Comparison of ENCODE assay signal across 8 cellular contexts in genomic region chr17:38667099-38667786, GRCh38. TPM values are rescaled to one million over a fixed set of nuclear protein-coding genes. Genes with fewer than 3 reads are reported as not detected.
DNase-seq lines count a peak whose midpoint lies in the region; ATAC-seq, FAIRE-seq and TF ChIP-seq lines count a peak whose summit lies in the region.

No MANE protein-coding gene starts in this region.

- no peaks in the 10 kb centered on the region for H3K36me3 ChIP-seq in transverse colon

- no peaks in the 10 kb centered on the region for H3K9me3 Mint-ChIP-seq in activated T-cell treated with anti-CD3 and anti-CD28 coated beads, Interleukin-2, amount 50 U/mL, for 72 hours
- no peaks in the 10 kb centered on the region for H3K9me3 Mint-ChIP-seq in neural crest cell

- H3K9me3 ChIP-seq in transverse colon, result no peaks in the 10 kb centered on the region

- H3K4me1 Mint-ChIP-seq in activated T-cell treated with anti-CD3 and anti-CD28 coated beads, Interleukin-2, amount 50 U/mL, for 72 hours (ENCODE audit: low read depth), result peaks cover 23% of the 10 kb centered on the region
- H3K4me1 Mint-ChIP-seq in neural crest cell, result peaks cover 24% of the 10 kb centered on the region

- no peak for FAIRE-seq in D721Med (lab: Jason Lieb, UNC)

- ATAC-seq in activated T-cell treated with anti-CD3 and anti-CD28 coated beads, Interleukin-2, amount 50 U/mL, for 72 hours (replicated peaks in 1 of 2), result peak; percentile 64 to 79
- no peak for ATAC-seq in GM19395 (IDR thresholded peaks at IDR 0.05; ENCODE audit: unreplicated experiment)

- H3K4me1 ChIP-seq in transverse colon, result no peaks in the 10 kb centered on the region

- H3K27ac Mint-ChIP-seq in activated T-cell treated with anti-CD3 and anti-CD28 coated beads, Interleukin-2, amount 50 U/mL, for 72 hours, result no peak overlapping the region
- no peak overlapping the region for H3K27ac Mint-ChIP-seq in neural crest cell (ENCODE audit: unreplicated experiment)

- intact Hi-C loops in transverse colon (cut with DNase I; ENCODE audit: low total_unique reads), result loop anchor here (2.0 to 10.0 kb wide), 3 partner anchors 62 to 1845 kb away; partner anchors contain the start of gene SRCIN1

- in situ Hi-C loops in transverse colon (cut with MboI; ENCODE audit: low pct_ligation_motif_present in 1 of 4, low pct_unique_long_range_greater_than_20kb in 1 of 4, low sequenced_read_pairs in 3 of 4), result loop anchor here (10.0 to 25.0 kb wide), 4 partner anchors 105 to 180 kb away; no protein-coding TSS in a partner anchor

- H3K27ac ChIP-seq in transverse colon, result no peak overlapping the region

- H3K4me3 ChIP-seq in transverse colon, result no peak overlapping the region

- no peak overlapping the region for H3K4me3 Mint-ChIP-seq in activated T-cell treated with anti-CD3 and anti-CD28 coated beads, Interleukin-2, amount 50 U/mL, for 72 hours
- H3K4me3 Mint-ChIP-seq in neural crest cell, result peak overlapping the region; percentile 4

- no peaks in the 10 kb centered on the region for H3K36me3 Mint-ChIP-seq in activated T-cell treated with anti-CD3 and anti-CD28 coated beads, Interleukin-2, amount 50 U/mL, for 72 hours (ENCODE audit: insufficient read depth in 2 of 2)
- H3K36me3 Mint-ChIP-seq in neural crest cell (ENCODE audit: low read depth), result no peaks in the 10 kb centered on the region

- peak; percentile 100 for TF ChIP-seq RAD21 in Ishikawa (IDR thresholded peaks at IDR 0.05; ENCODE audit: low read depth)

- no peak for TF ChIP-seq EP300 in Ishikawa (IDR thresholded peaks at IDR 0.05; ENCODE audit: borderline replicate concordance)
- no peak for TF ChIP-seq EP300 in transverse colon (IDR thresholded peaks at IDR 0.05; ENCODE audit: low read depth)

- H3K27me3 ChIP-seq in transverse colon, result peaks cover 50% of the 10 kb centered on the region

- 36 to 67% methylated on average over 4 to 7 of the region's 7 CpGs for WGBS in transverse colon (ENCODE audit: low coverage in 1 of 2), 2 donors

- TF ChIP-seq CTCF in D721Med (IDR thresholded peaks at IDR 0.05; ENCODE audit: insufficient read depth, missing control alignments) (peak; percentile 100), neural crest cell (conservative IDR thresholded peaks at IDR 0.05) (peak; percentile 98), transverse colon (IDR thresholded peaks at IDR 0.05) (peak; percentile 98 to 99 (median 98))

- no peak for TF ChIP-seq POLR2A in transverse colon (IDR thresholded peaks at IDR 0.05)

- DNase-seq in D721Med (ENCODE audit: insufficient read length, low spot score) (peak; percentile 79), OCI-M1 (lab: John Stamatoyannopoulos, UW) (peak; percentile 86), fibroblast of peridontal ligament (ENCODE audit: extremely low read depth) (peak; percentile 70), neural crest cell (ENCODE audit: low read depth, low spot score) (peak; percentile 69), transverse colon (peak; percentile 66)
- DNase-seq in activated T-cell treated with anti-CD3 and anti-CD28 coated beads, Interleukin-2, amount 50 U/mL, for 72 hours, result peak; percentile 67 to 75

- H3K27me3 Mint-ChIP-seq in activated T-cell treated with anti-CD3 and anti-CD28 coated beads, Interleukin-2, amount 50 U/mL, for 72 hours (ENCODE audit: low read depth), result peaks cover 50% of the 10 kb centered on the region
- peaks cover 46% of the 10 kb centered on the region for H3K27me3 Mint-ChIP-seq in neural crest cell (ENCODE audit: low read depth)

TF ChIP-seq in Ishikawa, 13 proteins besides CTCF, POLR2A, EP300 and RAD21:
- TF ChIP-seq NFIC (IDR thresholded peaks at IDR 0.05), result no peak
- no peak for TF ChIP-seq YY1 (IDR thresholded peaks at IDR 0.05; ENCODE audit: low read depth)
- TF ChIP-seq TCF12 (IDR thresholded peaks at IDR 0.05; ENCODE audit: low read depth), result no peak
- no peak for TF ChIP-seq MAX (IDR thresholded peaks at IDR 0.05)
- TF ChIP-seq CEBPB (IDR thresholded peaks at IDR 0.05), result no peak
- no peak for TF ChIP-seq TEAD4 (IDR thresholded peaks at IDR 0.05)
- TF ChIP-seq ZBTB7A (IDR thresholded peaks at IDR 0.05; ENCODE audit: low read depth), result no peak
- TF ChIP-seq EGR1 (IDR thresholded peaks at IDR 0.05), result no peak
- no peak for TF ChIP-seq FOXM1 (IDR thresholded peaks at IDR 0.05; ENCODE audit: borderline replicate concordance, low read depth)
- TF ChIP-seq REST (IDR thresholded peaks at IDR 0.05; ENCODE audit: low read depth), result no peak
- no peak for TF ChIP-seq TAF1 (IDR thresholded peaks at IDR 0.05; ENCODE audit: low read depth)
- TF ChIP-seq USF1 (IDR thresholded peaks at IDR 0.05), result no peak
- TF ChIP-seq CREB1 (IDR thresholded peaks at IDR 0.05; ENCODE audit: low read depth), result no peak

RNA-seq across cellular contexts. Expression of gene EPOP, which starts 7.5 kb away (rescaled TPM):
- 10 to 100 TPM; 30.3 to 37.4 TPM for total RNA-seq in activated T-cell treated with anti-CD3 and anti-CD28 coated beads, Interleukin-2, amount 50 U/mL, for 72 hours
- total RNA-seq in neural crest cell, result 13.0 and 13.8 TPM in 2 replicates
- 1 to 10 TPM in 1 of 4 donors, under 1 TPM in 3; 0.14 to 3.8 (median 0.61) TPM for total RNA-seq in transverse colon

RNA-seq across cellular contexts. Expression of gene MLLT6, which starts 37.8 kb away (rescaled TPM):
- total RNA-seq in activated T-cell treated with anti-CD3 and anti-CD28 coated beads, Interleukin-2, amount 50 U/mL, for 72 hours, result 100 to 1,000 TPM; 251 to 263 TPM
- total RNA-seq in neural crest cell (79.6 and 85.1 TPM in 2 replicates), transverse colon (100 to 1,000 TPM in 2 of 4 donors, 10 to 100 TPM in 2; 68.7 to 272 (median 100) TPM)
